Comparison of ENCODE assay signal across 1 cellular context in the genomic region with DNA sequence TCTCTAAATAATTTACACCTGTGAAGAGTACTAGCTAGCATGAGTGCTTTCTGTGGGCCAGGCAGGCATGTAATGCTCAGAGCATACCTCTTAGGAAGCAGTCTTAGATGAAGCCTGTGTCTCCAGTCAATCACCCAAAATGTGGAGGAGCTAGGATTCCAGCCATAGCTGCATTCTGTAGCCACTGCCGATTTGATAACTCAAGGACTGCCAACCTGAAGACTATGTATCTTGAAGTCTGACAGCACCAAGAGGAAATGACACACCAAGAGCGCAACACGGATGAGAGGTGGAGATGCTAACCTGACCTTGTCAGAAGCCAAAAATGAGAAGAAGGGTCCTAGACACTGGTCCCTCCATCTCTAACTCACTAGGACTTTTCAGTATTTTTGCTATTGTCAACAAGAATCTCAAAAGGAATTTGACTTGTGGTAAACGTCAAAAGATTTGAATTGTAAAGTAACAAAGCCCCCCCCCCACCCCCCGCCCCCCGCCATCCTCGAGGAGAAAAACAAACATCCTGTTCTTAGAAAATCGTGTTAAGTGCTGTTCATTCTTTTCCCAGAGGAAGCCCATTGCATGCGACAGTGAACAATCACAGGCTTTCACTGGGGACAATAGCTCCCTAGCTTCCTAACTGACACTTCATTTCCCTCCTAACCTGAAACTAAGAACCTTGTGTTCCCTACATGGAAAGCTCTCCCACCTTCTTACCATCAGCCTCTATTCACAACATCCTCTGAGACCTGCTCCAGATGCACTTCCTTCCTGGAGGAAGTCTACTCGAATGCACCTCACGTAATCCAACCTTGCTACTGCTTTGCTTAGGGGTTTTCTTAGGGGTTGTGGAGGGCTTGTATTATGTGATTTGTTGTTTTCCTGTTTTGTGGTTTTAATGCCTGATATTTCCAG.
TF ChIP-seq lines count a peak whose summit lies in the region.

No MANE protein-coding gene starts in this region.

TF ChIP-seq in IMR-90, 13 proteins besides CTCF, POLR2A, EP300 and RAD21 (continued from another document):
- no peak for TF ChIP-seq NFE2L2 (IDR thresholded peaks at IDR 0.05; ENCODE audit: low read depth, low read length)
- TF ChIP-seq FOS (IDR thresholded peaks at IDR 0.05; ENCODE audit: low read depth, low read length) = no peak
- no peak for TF ChIP-seq MXI1 (IDR thresholded peaks at IDR 0.05; ENCODE audit: borderline replicate concordance, low read depth, low read length)
- TF ChIP-seq, protein P1, sequence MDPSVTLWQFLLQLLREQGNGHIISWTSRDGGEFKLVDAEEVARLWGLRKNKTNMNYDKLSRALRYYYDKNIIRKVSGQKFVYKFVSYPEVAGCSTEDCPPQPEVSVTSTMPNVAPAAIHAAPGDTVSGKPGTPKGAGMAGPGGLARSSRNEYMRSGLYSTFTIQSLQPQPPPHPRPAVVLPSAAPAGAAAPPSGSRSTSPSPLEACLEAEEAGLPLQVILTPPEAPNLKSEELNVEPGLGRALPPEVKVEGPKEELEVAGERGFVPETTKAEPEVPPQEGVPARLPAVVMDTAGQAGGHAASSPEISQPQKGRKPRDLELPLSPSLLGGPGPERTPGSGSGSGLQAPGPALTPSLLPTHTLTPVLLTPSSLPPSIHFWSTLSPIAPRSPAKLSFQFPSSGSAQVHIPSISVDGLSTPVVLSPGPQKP (IDR thresholded peaks at IDR 0.05; ENCODE audit: borderline replicate concordance, low read depth, low read length) = no peak
- TF ChIP-seq BHLHE40 (IDR thresholded peaks at IDR 0.05; ENCODE audit: low read depth, low read length) = no peak
- TF ChIP-seq RFX5 (IDR thresholded peaks at IDR 0.05; ENCODE audit: low read depth, low read length) = no peak
- no peak for TF ChIP-seq RCOR1 (IDR thresholded peaks at IDR 0.05; ENCODE audit: insufficient replicate concordance, low read length)
- TF ChIP-seq MAFK (IDR thresholded peaks at IDR 0.05; ENCODE audit: low read depth, low read length) = no peak
- no peak for TF ChIP-seq CHD1 (IDR thresholded peaks at IDR 0.05; ENCODE audit: low read depth, low read length)
- TF ChIP-seq MAZ (IDR thresholded peaks at IDR 0.05; ENCODE audit: borderline replicate concordance, low read depth, low read length) = no peak
